ENCODE assay signal across 22 cellular contexts in genomic region chr1:238176441-238176840, GRCh38.
"Had no signal": no experiment of that assay in that cellular context is flagged by ENCODE, and none has a peak within 500 bp of the region (broad histone marks: within the 10 kb centered on the region; RNA-seq: fewer than 3 reads in every experiment).

No MANE protein-coding gene starts in this region.

- H3K4me3 Mint-ChIP-seq: activated CD4-positive, alpha-beta T cell treated with anti-CD3 and anti-CD28 coated beads for 36 hours; activated CD8-positive, alpha-beta memory T cell treated with anti-CD3 and anti-CD28 coated beads, Interleukin-2, amount 10 ng/mL, durations not matched to agents 7 days and 5 days; activated CD8-positive, alpha-beta T cell treated with anti-CD3 and anti-CD28 coated beads, Interleukin-2, amount 10 ng/mL, durations not matched to agents 7 days and 5 days; activated naive CD8-positive, alpha-beta T cell; memory B cell; naive thymus-derived CD8-positive, alpha-beta T cell; neural crest cell; T-cell; T-helper 2 cell treated with Interferon-gamma antibody and Interleukin-4, amounts not matched to agents 5 μg/mL and 100 μg/mL, for 36 hours had no signal

- H3K27me3 ChIP-seq: brain microvascular endothelial cell, dorsolateral prefrontal cortex, tibial nerve had no signal

- H3K36me3 ChIP-seq: brain microvascular endothelial cell, tibial nerve had no signal

- H3K9me3 ChIP-seq: tibial nerve had no signal

- H3K36me3 Mint-ChIP-seq: activated CD8-positive, alpha-beta memory T cell treated with anti-CD3 and anti-CD28 coated beads, Interleukin-2, amount 10 ng/mL, durations not matched to agents 7 days and 5 days; activated naive CD8-positive, alpha-beta T cell; memory B cell; naive thymus-derived CD8-positive, alpha-beta T cell; T-cell had no signal

- H3K4me3 ChIP-seq: coronary artery, dorsolateral prefrontal cortex, tibial nerve had no signal

- ATAC-seq: activated CD4-positive, alpha-beta T cell treated with anti-CD3 and anti-CD28 coated beads for 36 hours; activated CD8-positive, alpha-beta memory T cell treated with anti-CD3 and anti-CD28 coated beads, Interleukin-2, amount 10 ng/mL, durations not matched to agents 7 days and 5 days; activated CD8-positive, alpha-beta T cell treated with anti-CD3 and anti-CD28 coated beads, Interleukin-2, amount 10 ng/mL, durations not matched to agents 7 days and 5 days; naive thymus-derived CD8-positive, alpha-beta T cell; right cardiac atrium; T-cell had no signal

- DNase-seq: activated CD4-positive, alpha-beta T cell treated with anti-CD3 and anti-CD28 coated beads for 36 hours; activated CD4-positive, CD25-positive, alpha-beta regulatory T cell; activated CD8-positive, alpha-beta memory T cell treated with anti-CD3 and anti-CD28 coated beads, Interleukin-2, amount 10 ng/mL, durations not matched to agents 7 days and 5 days; activated CD8-positive, alpha-beta T cell treated with anti-CD3 and anti-CD28 coated beads, Interleukin-2, amount 10 ng/mL, durations not matched to agents 7 days and 5 days; activated effector memory CD4-positive, alpha-beta T cell treated with Interleukin-2 at 50 U/mL for 16 hours; activated naive CD4-positive, alpha-beta T cell treated with Interleukin-2 at 50 U/mL for 16 hours; aorta; brain microvascular endothelial cell; dorsolateral prefrontal cortex; effector memory CD4-positive, alpha-beta T cell; naive thymus-derived CD8-positive, alpha-beta T cell; right cardiac atrium; stimulated activated CD4-positive, alpha-beta T cell treated with anti-CD3 and anti-CD28 coated beads, Interleukin-15, amount 100 ng/mL, for 24 hours; stimulated activated CD4-positive, alpha-beta T cell treated with anti-CD3 and anti-CD28 coated beads, Interleukin-2, amount 100 ng/mL, for 24 hours; stimulated activated naive CD4-positive, alpha-beta T cell treated with Interleukin-2 at 50 U/mL for 16 hours; T-cell had no signal

- H3K27me3 Mint-ChIP-seq: activated CD4-positive, alpha-beta T cell treated with anti-CD3 and anti-CD28 coated beads for 36 hours; activated CD8-positive, alpha-beta memory T cell treated with anti-CD3 and anti-CD28 coated beads, Interleukin-2, amount 10 ng/mL, durations not matched to agents 7 days and 5 days; activated naive CD8-positive, alpha-beta T cell; memory B cell; naive thymus-derived CD8-positive, alpha-beta T cell; T-cell had no signal

- H3K27ac ChIP-seq: brain microvascular endothelial cell, coronary artery, dorsolateral prefrontal cortex, tibial nerve had no signal

- H3K4me1 ChIP-seq: tibial nerve had no signal

- H3K4me1 Mint-ChIP-seq: activated CD4-positive, alpha-beta T cell treated with anti-CD3 and anti-CD28 coated beads for 36 hours; activated CD8-positive, alpha-beta memory T cell treated with anti-CD3 and anti-CD28 coated beads, Interleukin-2, amount 10 ng/mL, durations not matched to agents 7 days and 5 days; memory B cell; naive thymus-derived CD8-positive, alpha-beta T cell; neural crest cell; T-cell had no signal

- H3K27ac Mint-ChIP-seq: activated CD4-positive, alpha-beta T cell treated with anti-CD3 and anti-CD28 coated beads for 36 hours; activated CD8-positive, alpha-beta memory T cell treated with anti-CD3 and anti-CD28 coated beads, Interleukin-2, amount 10 ng/mL, durations not matched to agents 7 days and 5 days; activated CD8-positive, alpha-beta T cell treated with anti-CD3 and anti-CD28 coated beads, Interleukin-2, amount 10 ng/mL, durations not matched to agents 7 days and 5 days; activated naive CD8-positive, alpha-beta T cell; memory B cell; naive thymus-derived CD8-positive, alpha-beta T cell; T-cell; T-helper 2 cell treated with Interferon-gamma antibody and Interleukin-4, amounts not matched to agents 5 μg/mL and 100 μg/mL, for 36 hours had no signal
